ENCODE assay signal across 25 cellular contexts in genomic region chr17:1145311-1145986, GRCh38.
"Had no signal": no experiment of that assay in that cellular context is flagged by ENCODE, and none has a peak within 500 bp of the region (broad histone marks: within the 10 kb centered on the region; RNA-seq: fewer than 3 reads in every experiment).

No MANE protein-coding gene starts in this region.

- H3K27ac Mint-ChIP-seq: activated CD4-positive, alpha-beta T cell treated with anti-CD3 and anti-CD28 coated beads for 36 hours; activated CD8-positive, alpha-beta T cell treated with anti-CD3 and anti-CD28 coated beads for 36 hours; activated naive CD8-positive, alpha-beta T cell; activated T-cell treated with anti-CD3 and anti-CD28 coated beads, Interleukin-2, amount 50 U/mL, for 24 hours had no signal

- H3K9me3 ChIP-seq: SK-N-SH had no signal

- H3K4me3 Mint-ChIP-seq: activated CD4-positive, alpha-beta T cell treated with anti-CD3 and anti-CD28 coated beads for 36 hours; activated CD8-positive, alpha-beta T cell treated with anti-CD3 and anti-CD28 coated beads for 36 hours; activated naive CD8-positive, alpha-beta T cell; activated T-cell treated with anti-CD3 and anti-CD28 coated beads, Interleukin-2, amount 50 U/mL, for 24 hours had no signal

- ATAC-seq: activated CD4-positive, alpha-beta T cell treated with anti-CD3 and anti-CD28 coated beads for 36 hours; activated CD8-positive, alpha-beta T cell treated with anti-CD3 and anti-CD28 coated beads for 36 hours; K562; Panc1; Right ventricle myocardium inferior had no signal

- H3K4me1 Mint-ChIP-seq: activated CD4-positive, alpha-beta T cell treated with anti-CD3 and anti-CD28 coated beads for 36 hours had no signal

- H3K36me3 Mint-ChIP-seq: activated naive CD8-positive, alpha-beta T cell had no signal

- H3K4me3 ChIP-seq: K562 had no signal

- H3K27ac ChIP-seq: VCaP had no signal

- H3K9me3 Mint-ChIP-seq: activated CD8-positive, alpha-beta T cell treated with anti-CD3 and anti-CD28 coated beads for 36 hours; activated T-cell treated with anti-CD3 and anti-CD28 coated beads, Interleukin-2, amount 50 U/mL, for 24 hours had no signal

- DNase-seq: activated CD4-positive, alpha-beta T cell treated with anti-CD3 and anti-CD28 coated beads for 36 hours; activated CD8-positive, alpha-beta T cell treated with anti-CD3 and anti-CD28 coated beads for 36 hours; activated effector memory CD4-positive, alpha-beta T cell treated with anti-CD3 and anti-CD28 coated beads, Interleukin-2, amount 50 U/mL, for 16 hours; activated naive CD4-positive, alpha-beta T cell treated with Interleukin-2 at 50 U/mL for 16 hours; activated T-cell treated with anti-CD3 and anti-CD28 coated beads, Interleukin-2, amount 50 U/mL, for 24 hours; amygdala; Karpas-422; MM.1S; NCI-H1105; NCI-H1436; NCI-H1694 treated with DMSO at 0.1 percent for 48 hours; NCI-H2081; NCI-H446; NCI-H524 treated with DMSO at 0.1 percent for 48 hours; NCI-H774; NK-92 treated with Interleukin-12 subunit alpha and Interleukin-12 subunit beta, amount 100 ng/mL, for 24 hours; OCI-M1; RPMI8226; SK-N-SH; T-helper 1 cell had no signal

- H3K27me3 Mint-ChIP-seq: activated CD4-positive, alpha-beta T cell treated with anti-CD3 and anti-CD28 coated beads for 36 hours; activated CD8-positive, alpha-beta T cell treated with anti-CD3 and anti-CD28 coated beads for 36 hours; activated naive CD8-positive, alpha-beta T cell; activated T-cell treated with anti-CD3 and anti-CD28 coated beads, Interleukin-2, amount 50 U/mL, for 24 hours had no signal

- H3K4me2 ChIP-seq: SK-N-SH had no signal
